Comparison of ENCODE assay signal across 15 cellular contexts in the genomic region with DNA sequence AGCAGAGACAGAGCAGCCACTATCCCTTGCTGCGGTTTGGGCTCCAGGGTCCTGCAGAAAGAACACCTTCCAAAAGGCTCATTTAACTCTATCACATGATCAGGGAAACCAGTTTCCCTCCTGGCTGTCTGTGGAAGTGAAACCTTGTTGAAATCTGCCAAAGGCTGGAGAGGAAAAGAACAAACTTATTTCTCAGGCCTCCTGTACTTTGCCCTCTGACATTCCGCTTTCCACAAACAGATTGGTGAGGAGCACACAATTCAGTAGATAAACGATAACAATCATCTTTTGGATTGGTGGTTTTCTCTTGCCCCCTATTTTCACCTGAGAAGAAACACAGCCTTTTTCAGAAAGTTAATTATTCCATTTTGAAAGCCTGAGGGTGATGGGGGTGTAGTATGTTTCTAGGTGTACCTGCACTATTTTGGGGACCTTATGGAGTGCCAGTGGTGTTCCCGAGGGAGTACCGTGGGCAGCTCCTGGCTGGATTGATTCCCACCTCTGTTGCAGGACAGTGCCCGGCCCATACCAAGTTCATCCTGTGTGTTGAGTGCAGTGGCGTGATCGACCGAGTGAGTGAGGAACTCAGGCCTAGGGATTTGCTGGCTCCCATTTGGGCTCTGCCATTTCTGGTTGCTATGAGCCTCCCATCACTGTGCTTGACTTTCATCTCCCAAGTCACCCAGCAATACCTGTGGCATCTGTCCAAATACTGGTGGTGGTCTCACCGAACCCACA.
"Had no signal": no experiment of that assay in that cellular context is flagged by ENCODE, and none has a peak within 500 bp of the region (broad histone marks: within the 10 kb centered on the region; RNA-seq: fewer than 3 reads in every experiment).

No MANE protein-coding gene starts in this region.

- H3K27ac ChIP-seq: brain microvascular endothelial cell, left lung, right atrium auricular region had no signal

- H3K4me1 ChIP-seq: right atrium auricular region had no signal

- H3K27me3 ChIP-seq: brain microvascular endothelial cell, left lung, right atrium auricular region, transverse colon had no signal

- H3K4me3 Mint-ChIP-seq: activated naive CD4-positive, alpha-beta T cell treated with anti-CD3 and anti-CD28 coated beads, Interleukin-2, amount 50 U/mL, for 24 hours; immature natural killer cell; neural crest cell had no signal

- FAIRE-seq: endometrium had no signal

- H3K27ac Mint-ChIP-seq: activated naive CD4-positive, alpha-beta T cell treated with anti-CD3 and anti-CD28 coated beads, Interleukin-2, amount 50 U/mL, for 24 hours; T-helper 17 cell had no signal

- H3K9me3 Mint-ChIP-seq: immature natural killer cell, neural crest cell had no signal

- H3K4me3 ChIP-seq: left lung, right atrium auricular region, transverse colon had no signal

- H3K9me3 ChIP-seq: left lung, right atrium auricular region, transverse colon had no signal

- H3K36me3 ChIP-seq: brain microvascular endothelial cell, left lung, right atrium auricular region, transverse colon had no signal

- ATAC-seq: activated CD4-positive, CD25-positive, alpha-beta regulatory T cell treated with anti-CD3 and anti-CD28 coated beads, Interleukin-2, amount 50 U/mL, for 24 hours; esophagus mucosa; left lung; T-helper 17 cell had no signal

- H3K4me1 Mint-ChIP-seq: neural crest cell had no signal

- H3K27me3 Mint-ChIP-seq: activated naive CD4-positive, alpha-beta T cell treated with anti-CD3 and anti-CD28 coated beads, Interleukin-2, amount 50 U/mL, for 24 hours; T-helper 17 cell had no signal

- DNase-seq: amygdala; brain microvascular endothelial cell; cerebellar nuclear complex; immature natural killer cell; left lung; stimulated activated naive CD4-positive, alpha-beta T cell; substantia nigra; T-helper 17 cell had no signal
